ENCODE assay signal across 31 cellular contexts in the genomic region with DNA sequence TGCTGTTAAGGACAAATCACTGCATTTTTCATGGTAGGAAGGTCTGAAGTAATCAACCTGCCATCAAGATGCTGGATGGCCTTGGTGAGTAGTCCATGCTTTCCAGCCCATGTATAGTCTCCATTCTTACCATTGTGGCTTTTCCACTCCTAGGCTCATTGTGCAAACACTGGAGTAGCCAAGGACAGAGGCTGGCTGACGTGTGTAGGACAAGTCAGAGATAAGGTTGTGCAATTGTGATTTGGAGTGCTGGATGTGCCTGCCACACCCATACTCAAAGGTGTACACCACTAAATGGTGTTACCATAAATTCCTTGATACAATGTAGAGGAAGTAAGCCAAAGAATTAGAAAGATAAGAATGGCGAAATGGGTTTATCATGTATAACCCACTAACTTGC. TPM values are rescaled to one million over a fixed set of nuclear protein-coding genes. Genes with fewer than 3 reads are reported as not detected.
"Had no signal": no experiment of that assay in that cellular context is flagged by ENCODE, and none has a peak within 500 bp of the region (broad histone marks: within the 10 kb centered on the region; RNA-seq: fewer than 3 reads in every experiment).

No MANE protein-coding gene starts in this region.

- H3K4me1 ChIP-seq: ascending aorta, Peyer's patch, SJSA1 had no signal

- H3K27me3 Mint-ChIP-seq: activated CD4-positive, alpha-beta T cell treated with anti-CD3 and anti-CD28 coated beads, Interleukin-2, amount 10 ng/mL, durations not matched to agents 24 days and 14 days; activated CD8-positive, alpha-beta T cell treated with anti-CD3 and anti-CD28 coated beads for 36 hours; activated naive CD4-positive, alpha-beta T cell treated with anti-CD3 and anti-CD28 coated beads, Interleukin-2, amount 50 U/mL, for 24 hours; activated naive CD8-positive, alpha-beta T cell treated with anti-CD3 and anti-CD28 coated beads, Interleukin-2, amount 10 ng/mL, durations not matched to agents 7 days and 5 days; IgD-negative memory B cell had no signal

- H3K27ac ChIP-seq: ascending aorta, Peyer's patch, SJSA1 had no signal

- FAIRE-seq: TTC549 had no signal

- H3K4me3 Mint-ChIP-seq: activated CD4-positive, alpha-beta T cell treated with anti-CD3 and anti-CD28 coated beads, Interleukin-2, amount 10 ng/mL, durations not matched to agents 24 days and 14 days; activated CD8-positive, alpha-beta T cell treated with anti-CD3 and anti-CD28 coated beads for 36 hours; activated naive CD4-positive, alpha-beta T cell treated with anti-CD3 and anti-CD28 coated beads, Interleukin-2, amount 50 U/mL, for 24 hours; activated naive CD8-positive, alpha-beta T cell treated with anti-CD3 and anti-CD28 coated beads, Interleukin-2, amount 10 ng/mL, durations not matched to agents 7 days and 5 days; activated T-cell treated with anti-CD3 and anti-CD28 coated beads, Interleukin-2, amount 50 U/mL, for 24 hours; IgD-negative memory B cell; T-helper 1 cell treated with Interleukin-12 subunit alpha and Interleukin-12 subunit beta and Interleukin-4 antibody, amounts not matched to agents 30 μg/mL and 1 μg/mL, for 36 hours; T-helper 2 cell treated with Interferon-gamma antibody and Interleukin-4, amounts not matched to agents 5 μg/mL and 100 μg/mL, for 36 hours had no signal

- H3K27ac Mint-ChIP-seq: activated CD4-positive, alpha-beta T cell treated with anti-CD3 and anti-CD28 coated beads, Interleukin-2, amount 10 ng/mL, durations not matched to agents 24 days and 14 days; activated CD8-positive, alpha-beta T cell treated with anti-CD3 and anti-CD28 coated beads for 36 hours; activated naive CD4-positive, alpha-beta T cell treated with anti-CD3 and anti-CD28 coated beads, Interleukin-2, amount 50 U/mL, for 24 hours; activated naive CD8-positive, alpha-beta T cell treated with anti-CD3 and anti-CD28 coated beads, Interleukin-2, amount 10 ng/mL, durations not matched to agents 7 days and 5 days; activated T-cell treated with anti-CD3 and anti-CD28 coated beads, Interleukin-2, amount 50 U/mL, for 24 hours; activated T-helper 2 cell treated with anti-CD3 and anti-CD28 coated beads, Interferon-gamma antibody, Interleukin-2, Interleukin-4, amounts not matched to agents 10 μg/mL and 5 μg/mL and 100 μg/mL, durations not matched to agents 14 hours and 24 hours and 36 hours; IgD-negative memory B cell; T-helper 1 cell treated with Interleukin-12 subunit alpha and Interleukin-12 subunit beta and Interleukin-4 antibody, amounts not matched to agents 30 μg/mL and 1 μg/mL, for 36 hours; T-helper 2 cell treated with Interferon-gamma antibody and Interleukin-4, amounts not matched to agents 5 μg/mL and 100 μg/mL, for 36 hours had no signal

- H3K36me3 Mint-ChIP-seq: activated naive CD4-positive, alpha-beta T cell treated with anti-CD3 and anti-CD28 coated beads, Interleukin-2, amount 50 U/mL, for 24 hours; activated naive CD8-positive, alpha-beta T cell treated with anti-CD3 and anti-CD28 coated beads, Interleukin-2, amount 10 ng/mL, durations not matched to agents 7 days and 5 days; IgD-negative memory B cell had no signal

- H3K27me3 ChIP-seq: ascending aorta, MG63, Peyer's patch, SJSA1 had no signal

- ATAC-seq: activated CD8-positive, alpha-beta T cell treated with anti-CD3 and anti-CD28 coated beads for 36 hours; PC-3 had no signal

- H3K4me3 ChIP-seq: ascending aorta, MG63, Peyer's patch, SJSA1 had no signal

- H3K9me3 ChIP-seq: ascending aorta, MG63, Peyer's patch, SJSA1, SK-N-SH had no signal

- H3K4me1 Mint-ChIP-seq: activated CD4-positive, alpha-beta T cell treated with anti-CD3 and anti-CD28 coated beads, Interleukin-2, amount 10 ng/mL, durations not matched to agents 24 days and 14 days; activated naive CD4-positive, alpha-beta T cell treated with anti-CD3 and anti-CD28 coated beads, Interleukin-2, amount 50 U/mL, for 24 hours; activated naive CD8-positive, alpha-beta T cell treated with anti-CD3 and anti-CD28 coated beads, Interleukin-2, amount 10 ng/mL, durations not matched to agents 7 days and 5 days; IgD-negative memory B cell had no signal

- H3K9me3 Mint-ChIP-seq: activated CD4-positive, alpha-beta T cell treated with anti-CD3 and anti-CD28 coated beads, Interleukin-2, amount 10 ng/mL, durations not matched to agents 24 days and 14 days; activated CD8-positive, alpha-beta T cell treated with anti-CD3 and anti-CD28 coated beads for 36 hours; activated naive CD4-positive, alpha-beta T cell treated with anti-CD3 and anti-CD28 coated beads, Interleukin-2, amount 50 U/mL, for 24 hours; activated naive CD8-positive, alpha-beta T cell treated with anti-CD3 and anti-CD28 coated beads, Interleukin-2, amount 10 ng/mL, durations not matched to agents 7 days and 5 days; activated T-cell treated with anti-CD3 and anti-CD28 coated beads, Interleukin-2, amount 50 U/mL, for 24 hours; activated T-helper 2 cell treated with anti-CD3 and anti-CD28 coated beads, Interferon-gamma antibody, Interleukin-2, Interleukin-4, amounts not matched to agents 10 μg/mL and 5 μg/mL and 100 μg/mL, durations not matched to agents 14 hours and 24 hours and 36 hours; T-helper 1 cell treated with Interleukin-12 subunit alpha and Interleukin-12 subunit beta and Interleukin-4 antibody, amounts not matched to agents 30 μg/mL and 1 μg/mL, for 36 hours; T-helper 2 cell treated with Interferon-gamma antibody and Interleukin-4, amounts not matched to agents 5 μg/mL and 100 μg/mL, for 36 hours had no signal

- DNase-seq: activated CD4-positive, alpha-beta T cell treated with anti-CD3 and anti-CD28 coated beads, Interleukin-2, amount 10 ng/mL, durations not matched to agents 24 days and 14 days; activated CD4-positive, alpha-beta T cell treated with anti-CD3 and anti-CD28 coated beads, Interleukin-2, amount 50 U/mL, for 4 hours; activated CD8-positive, alpha-beta T cell treated with anti-CD3 and anti-CD28 coated beads for 36 hours; activated gamma-delta T cell; activated naive CD4-positive, alpha-beta T cell treated with Interleukin-2 at 50 U/mL for 16 hours; activated naive CD8-positive, alpha-beta T cell treated with anti-CD3 and anti-CD28 coated beads, Interleukin-2, amount 10 ng/mL, durations not matched to agents 7 days and 5 days; activated T-cell treated with anti-CD3 and anti-CD28 coated beads, Interleukin-2, amount 50 U/mL, for 24 hours; amygdala; Karpas-422; KBM-7; MG63; NCI-H1048; NCI-H1105 treated with DMSO at 0.1 percent for 48 hours; NCI-H1436 treated with DMSO at 0.1 percent for 48 hours; NCI-H1694 treated with DMSO at 0.1 percent for 48 hours; NCI-H2029; NCI-H345; NCI-H524 treated with DMSO at 0.1 percent for 48 hours; PC-3; Peyer's patch; RPMI8226; SHP77 treated with DMSO at 0.1 percent for 48 hours; SK-N-SH had no signal

- H3K36me3 ChIP-seq: ascending aorta, MG63, Peyer's patch, SJSA1 had no signal

RNA-seq across cellular contexts. Expression of gene RADX, which starts 26.3 kb away (rescaled TPM):
- total RNA-seq: ascending aorta had no signal
- polyA plus RNA-seq: SK-N-SH had no signal
